2 cellular contexts compared by ENCODE assay signal in the genomic region with DNA sequence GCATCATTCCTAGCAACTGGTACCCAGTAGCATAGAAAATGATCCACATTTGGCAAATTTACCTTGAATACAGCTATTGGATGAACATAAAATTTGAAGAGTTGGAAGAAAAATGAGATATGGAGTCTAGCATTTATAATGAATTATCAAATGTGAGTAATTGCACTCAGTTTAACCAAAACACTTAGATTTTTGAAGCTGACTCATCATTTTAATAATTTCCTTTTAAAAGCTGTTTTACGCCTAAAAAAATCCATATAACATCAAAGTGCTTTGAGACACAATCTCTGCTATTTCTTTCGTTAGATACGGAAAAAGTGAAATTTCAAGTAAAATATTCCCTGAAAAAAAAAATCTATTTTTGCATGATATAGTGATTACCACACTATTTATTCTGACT.
A peak's percentile ranks its signal among the peaks of the same experiment; 100 is the strongest.
TF ChIP-seq lines count a peak whose summit lies in the region.

No MANE protein-coding gene starts in this region.

TF ChIP-seq in HepG2, 621 proteins besides CTCF, POLR2A, EP300 and RAD21 (continued from another document):
- peak; percentile 83 to 90 for TF ChIP-seq MAFK (conservative IDR thresholded peaks at IDR 0.05 in 1 of 2, IDR thresholded peaks at IDR 0.05 in 1 of 2; ENCODE audit: low read length in 2 of 2)

TF ChIP-seq in K562, 482 proteins besides CTCF, POLR2A, EP300 and RAD21 (continued from another document):
- TF ChIP-seq, protein P1, sequence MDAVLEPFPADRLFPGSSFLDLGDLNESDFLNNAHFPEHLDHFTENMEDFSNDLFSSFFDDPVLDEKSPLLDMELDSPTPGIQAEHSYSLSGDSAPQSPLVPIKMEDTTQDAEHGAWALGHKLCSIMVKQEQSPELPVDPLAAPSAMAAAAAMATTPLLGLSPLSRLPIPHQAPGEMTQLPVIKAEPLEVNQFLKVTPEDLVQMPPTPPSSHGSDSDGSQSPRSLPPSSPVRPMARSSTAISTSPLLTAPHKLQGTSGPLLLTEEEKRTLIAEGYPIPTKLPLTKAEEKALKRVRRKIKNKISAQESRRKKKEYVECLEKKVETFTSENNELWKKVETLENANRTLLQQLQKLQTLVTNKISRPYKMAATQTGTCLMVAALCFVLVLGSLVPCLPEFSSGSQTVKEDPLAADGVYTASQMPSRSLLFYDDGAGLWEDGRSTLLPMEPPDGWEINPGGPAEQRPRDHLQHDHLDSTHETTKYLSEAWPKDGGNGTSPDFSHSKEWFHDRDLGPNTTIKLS (IDR thresholded peaks at IDR 0.05; ENCODE audit: borderline replicate concordance, low read depth) = no peak
- peak; percentile 19; the same call in 1 of the 2 replicates for TF ChIP-seq MAFF (IDR thresholded peaks at IDR 0.05; ENCODE audit: low read length)
